ENCODE assay signal across 1 cellular context in the genomic region with DNA sequence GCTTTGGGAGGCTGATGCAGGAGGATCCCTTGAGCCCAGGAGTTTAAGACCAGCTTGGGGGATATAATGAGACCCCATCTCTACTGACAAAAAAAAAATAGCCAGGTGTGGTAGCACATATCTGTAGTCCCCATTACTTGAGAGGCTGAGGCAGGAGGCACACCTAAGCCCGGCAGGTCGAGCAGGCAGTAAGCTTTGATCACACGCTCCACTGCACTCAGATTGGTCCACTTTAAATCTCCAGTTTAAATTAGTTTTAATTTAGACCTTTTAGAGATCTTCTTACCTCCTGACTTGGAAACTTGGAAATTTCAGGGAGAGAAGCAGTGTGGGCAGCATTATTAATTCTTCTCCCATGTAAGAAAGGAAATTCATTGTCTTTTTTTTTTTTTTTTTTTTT.
TF ChIP-seq lines count a peak whose summit lies in the region.

No MANE protein-coding gene starts in this region.

TF ChIP-seq in endothelial cell of umbilical vein, 7 proteins besides CTCF, POLR2A, EP300 and RAD21 (continued from another document):
- no peak for TF ChIP-seq POLR2AphosphoS5 (IDR thresholded peaks at IDR 0.05; ENCODE audit: insufficient read depth, low read depth, low read length)
- TF ChIP-seq MAX (IDR thresholded peaks at IDR 0.05; ENCODE audit: insufficient read depth, insufficient read length), result no peak
- no peak for TF ChIP-seq JUN (IDR thresholded peaks at IDR 0.05; ENCODE audit: borderline replicate concordance, insufficient read depth, insufficient read length, low read depth)
- no peak for TF ChIP-seq FOS (IDR thresholded peaks at IDR 0.05; ENCODE audit: borderline replicate concordance, insufficient read depth, low read length)
- TF ChIP-seq GATA2 (IDR thresholded peaks at IDR 0.05; ENCODE audit: insufficient read depth, insufficient read length, low read depth, low read length), result no peak
- no peak for TF ChIP-seq MYC (IDR thresholded peaks at IDR 0.05; ENCODE audit: low read depth, low read length)
